Comparison of ENCODE assay signal across 10 cellular contexts in the genomic region with DNA sequence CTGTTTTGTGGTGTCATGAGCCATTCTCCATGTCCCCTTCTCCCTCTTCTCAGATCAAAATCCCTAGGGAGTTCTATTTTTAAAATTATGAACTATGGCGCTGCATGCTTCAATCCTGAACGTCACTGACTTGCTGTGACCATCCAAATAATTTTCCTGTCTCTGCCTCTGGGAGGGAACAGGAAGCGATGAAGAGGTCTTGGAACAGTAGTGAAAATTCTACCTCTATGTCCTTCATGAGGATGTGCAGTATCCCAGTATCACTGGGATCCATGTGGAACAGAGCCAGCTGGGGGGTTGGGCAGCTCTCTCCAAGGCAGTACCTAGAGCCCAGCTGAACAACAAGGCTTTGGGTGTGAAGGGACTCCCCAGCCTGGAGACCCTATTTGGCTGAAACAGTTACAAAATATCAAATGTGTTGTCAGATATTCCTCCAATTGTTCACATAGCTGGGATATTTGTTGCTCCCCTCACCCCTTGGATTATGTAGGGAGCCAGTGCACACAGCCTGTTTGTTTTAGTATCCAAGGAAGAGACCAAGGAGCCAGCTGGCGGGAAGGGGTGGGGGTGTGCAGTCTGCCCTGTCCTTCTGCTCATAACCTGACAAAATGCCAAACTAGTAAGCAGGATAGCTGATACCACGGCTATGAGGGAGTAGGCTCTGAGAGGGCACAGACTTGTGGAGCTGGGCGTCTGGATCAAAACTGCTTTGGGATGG. TPM values are rescaled to one million over a fixed set of nuclear protein-coding genes. Genes with fewer than 3 reads are reported as not detected.
DNase-seq lines count a peak whose midpoint lies in the region; ATAC-seq and TF ChIP-seq lines count a peak whose summit lies in the region.
"Had no signal": no experiment of that assay in that cellular context is flagged by ENCODE, and none has a peak within 500 bp of the region (broad histone marks: within the 10 kb centered on the region; RNA-seq: fewer than 3 reads in every experiment).

No MANE protein-coding gene starts in this region.

- H3K27ac ChIP-seq in ACC112 (ENCODE audit: low read depth, low read length) (peak overlapping the region; percentile 71), endodermal cell (ENCODE audit: low read depth, low read length) (no peak overlapping the region)
- H3K27ac ChIP-seq: C4-2B had no signal

- WGBS in endodermal cell (ENCODE audit: insufficient coverage in 1 of 2, insufficient read length in 1 of 2), 2 experiments, result 91 to 100% methylated on average over 4 to 6 of the region's 6 CpGs

- H2AFZ ChIP-seq in ACC112 (ENCODE audit: low read length, unreplicated experiment), result no peak overlapping the region

- no peak overlapping the region for H3K4me3 Mint-ChIP-seq in endodermal cell

- no peaks in the 10 kb centered on the region for H3K27me3 Mint-ChIP-seq in endodermal cell (ENCODE audit: insufficient read depth)

- DNase-seq in NCI-H2196 (lab: John Stamatoyannopoulos, UW; ENCODE audit: unreplicated experiment) (peak; percentile 82), endodermal cell (no peak), myocyte (ENCODE audit: low read depth) (peak; percentile 95)
- no peak for DNase-seq in stimulated activated CD4-positive, alpha-beta T cell treated with anti-CD3 and anti-CD28 coated beads, Interleukin-2, amount 100 ng/mL, for 48 hours
- DNase-seq: activated T-cell treated with anti-CD3 and anti-CD28 coated beads, Interleukin-2, amount 50 U/mL, for 48 hours had no signal

- H3K79me2 ChIP-seq in ACC112 (ENCODE audit: control insufficient read depth, insufficient read depth, low read length, unreplicated experiment), result no peaks in the 10 kb centered on the region

- H3K36me3 ChIP-seq in ACC112 (ENCODE audit: insufficient read depth, low read length) (peaks cover 8% of the 10 kb centered on the region), endodermal cell (ENCODE audit: control insufficient read depth, insufficient read depth, low read length) (peaks cover 46% of the 10 kb centered on the region)

- peaks cover 27% of the 10 kb centered on the region for H3K36me3 Mint-ChIP-seq in endodermal cell (ENCODE audit: low read depth)

- H3K27ac Mint-ChIP-seq in endodermal cell, result peak overlapping the region; percentile 16

- peaks cover 2% of the 10 kb centered on the region for H3K4me1 Mint-ChIP-seq in endodermal cell

- H3K9me3 Mint-ChIP-seq in endodermal cell, result no peaks in the 10 kb centered on the region

- H3K27me3 ChIP-seq in ACC112 (ENCODE audit: insufficient read depth, low read length) (no peaks in the 10 kb centered on the region), endodermal cell (ENCODE audit: control insufficient read depth, insufficient read depth, low read length, poor library complexity, severe bottlenecking) (no peaks in the 10 kb centered on the region)

- ATAC-seq in GM21381 (IDR thresholded peaks at IDR 0.05; ENCODE audit: unreplicated experiment) (no peak), HG03045 (IDR thresholded peaks at IDR 0.05; ENCODE audit: unreplicated experiment) (no peak), HG03280 (IDR thresholded peaks at IDR 0.05; ENCODE audit: unreplicated experiment) (no peak)

- H3K4me1 ChIP-seq in ACC112 (ENCODE audit: control insufficient read depth, insufficient read depth, low read length, unreplicated experiment) (peaks cover 17% of the 10 kb centered on the region), endodermal cell (ENCODE audit: control insufficient read depth, insufficient read depth, low read length) (no peaks in the 10 kb centered on the region)

- TF ChIP-seq CTCF in endodermal cell (conservative IDR thresholded peaks at IDR 0.05), result no peak

- H3K9me3 ChIP-seq in endodermal cell (ENCODE audit: control insufficient read depth, low read length), result no peaks in the 10 kb centered on the region

- H3K4me3 ChIP-seq in ACC112 (ENCODE audit: low read depth, low read length) (no peak overlapping the region), endodermal cell (ENCODE audit: low read length) (no peak overlapping the region)

- H3K9ac ChIP-seq in endodermal cell (ENCODE audit: extremely low read depth, low read length, poor library complexity, severe bottlenecking), result no peak overlapping the region

RNA-seq across cellular contexts. Expression of gene DCLRE1B, which starts 7.6 kb away (rescaled TPM):
- total RNA-seq in endodermal cell, result 10 to 100 TPM in 1 of 2 donors, 1 to 10 TPM in 1; 7.4 to 11.0 TPM
- polyA plus RNA-seq in endodermal cell (2013, experiment 1 of 2), result 12.7 TPM
- polyA plus RNA-seq in endodermal cell (2013, experiment 2 of 2), result 12.8 TPM
- 4.2 and 5.3 TPM in 2 replicates for total RNA-seq in myocyte
- polyA plus RNA-seq in myocyte (2012), result 5.8 TPM

RNA-seq across cellular contexts. Expression of gene AP4B1, which starts 8.2 kb away (rescaled TPM):
- total RNA-seq in endodermal cell (10 to 100 TPM in 1 of 2 donors, 1 to 10 TPM in 1; 9.6 to 14.7 TPM), myocyte (11.0 and 13.1 TPM in 2 replicates)
- 21.7 TPM for polyA plus RNA-seq in endodermal cell (2013, experiment 1 of 2)
- 18.6 TPM for polyA plus RNA-seq in endodermal cell (2013, experiment 2 of 2)
- polyA plus RNA-seq in myocyte (2012), result 16.3 TPM

RNA-seq across cellular contexts. Expression of gene HIPK1, which starts 16.4 kb away (rescaled TPM):
- total RNA-seq in endodermal cell, result 10 to 100 TPM; 71.4 to 79.2 TPM
- polyA plus RNA-seq in endodermal cell (2013, experiment 1 of 2), result 35.6 TPM
- polyA plus RNA-seq in endodermal cell (2013, experiment 2 of 2), result 35.1 TPM
- total RNA-seq in myocyte, result 45.0 and 71.9 TPM in 2 replicates
- 25.5 TPM for polyA plus RNA-seq in myocyte (2012)

RNA-seq across cellular contexts. Expression of gene BCL2L15, which starts 25.4 kb away (rescaled TPM):
- under 1 TPM in 1 of 2 donors, not detected in 1; 0.73 TPM for total RNA-seq in endodermal cell
- 0.11 TPM for polyA plus RNA-seq in endodermal cell (2013, experiment 1 of 2)
- polyA plus RNA-seq in endodermal cell (2013, experiment 2 of 2), result 1.5 TPM
- 0.37 and 4.4 TPM in 2 replicates for total RNA-seq in myocyte
- 0.26 TPM for polyA plus RNA-seq in myocyte (2012)

RNA-seq across cellular contexts. Expression of gene PTPN22, which starts 41.2 kb away (rescaled TPM):
- total RNA-seq in endodermal cell (not detected), myocyte (1.4 and 2.0 TPM in 2 replicates)
- not detected for polyA plus RNA-seq in endodermal cell (2013, experiment 1 of 2)
- polyA plus RNA-seq in endodermal cell (2013, experiment 2 of 2), result 0.12 TPM
- polyA plus RNA-seq in myocyte (2012), result 0.43 TPM

Comparison
In these comparisons a context has a peak if more than half of its experiments do, and no peak if none do; other contexts are left out.
1. DNase-seq: peak in NCI-H2196 (single experiment) and myocyte (single experiment); none in endodermal cell (single experiment) and stimulated activated CD4-positive, alpha-beta T cell treated with anti-CD3 and anti-CD28 coated beads, Interleukin-2, amount 100 ng/mL, for 48 hours (0 of 2).